In genomic region chr3:157128771-157129671, GRCh38 we compare ENCODE assay signal across 8 cellular contexts. TPM values are rescaled to one million over a fixed set of nuclear protein-coding genes. Genes with fewer than 3 reads are reported as not detected.
A peak's percentile ranks its signal among the peaks of the same experiment; 100 is the strongest.
DNase-seq lines count a peak whose midpoint lies in the region; ATAC-seq, FAIRE-seq and TF ChIP-seq lines count a peak whose summit lies in the region.

No MANE protein-coding gene starts in this region.

- FAIRE-seq in A549 (lab: Jason Lieb, UNC) (no peak), GM12891 (lab: Jason Lieb, UNC) (no peak)

- in situ Hi-C loops in transverse colon (cut with MboI; ENCODE audit: low pct_ligation_motif_present in 1 of 4, low pct_unique_long_range_greater_than_20kb in 1 of 4, low sequenced_read_pairs in 3 of 4), result no loop called here

- 70% methylated on average over 14 of the region's 14 CpGs for WGBS in A549 (ENCODE audit: missing lambda C conversion rate)
- 49 to 50% methylated on average over 2 to 14 of the region's 14 CpGs for WGBS in transverse colon (ENCODE audit: low coverage in 1 of 2), 2 donors

- TF ChIP-seq RAD21 in A549 (conservative IDR thresholded peaks at IDR 0.05 in 1 of 2, IDR thresholded peaks at IDR 0.05 in 1 of 2), result no peak

- peak; percentile 24 to 38 for DNase-seq in A549 (ENCODE audit: low read depth in 1 of 2, low spot score in 1 of 2)
- DNase-seq in Peyer's patch, result peak; percentile 64 to 85 (median 76)
- peak; percentile 74 to 81 for DNase-seq in breast epithelium (ENCODE audit: low spot score in 2 of 2)
- DNase-seq in medulla oblongata (ENCODE audit: extremely low spot score), result peak; percentile 28
- peak; percentile 77 for DNase-seq in transverse colon
- no peak for DNase-seq in GM12891 (ENCODE audit: insufficient read length, low spot score)
- no peak for DNase-seq in COR-L47 (lab: John Stamatoyannopoulos, UW)

- peak; percentile 35; a peak in 5 of 6 replicates for ATAC-seq in A549
- ATAC-seq in GM21423 (IDR thresholded peaks at IDR 0.05; ENCODE audit: unreplicated experiment), result peak; percentile 5

- no peak overlapping the region for H3K4me3 ChIP-seq in A549
- H3K4me3 ChIP-seq in Peyer's patch, result no peak overlapping the region
- H3K4me3 ChIP-seq in breast epithelium, result peak overlapping the region in 1 of 3 donors; percentile 23
- no peak overlapping the region for H3K4me3 ChIP-seq in transverse colon

- H3K27me3 ChIP-seq in Peyer's patch (no peaks in the 10 kb centered on the region), breast epithelium (no peaks in the 10 kb centered on the region), transverse colon (no peaks in the 10 kb centered on the region)

- intact Hi-C loops in breast epithelium (cut with DNase I; ENCODE audit: low total_unique reads) (no loop called here), transverse colon (cut with DNase I; ENCODE audit: low total_unique reads) (no loop called here)

- H3K4me1 ChIP-seq in A549, result peaks cover 64% of the 10 kb centered on the region
- H3K4me1 ChIP-seq in Peyer's patch, result peaks cover 9 to 46% (median 15%) of the 10 kb centered on the region in 4 donors
- peaks cover 0 to 13% of the 10 kb centered on the region in 2 donors for H3K4me1 ChIP-seq in breast epithelium
- peaks cover 24 to 68% (median 48%) of the 10 kb centered on the region in 4 donors for H3K4me1 ChIP-seq in transverse colon

- H3K27ac ChIP-seq in A549, result peak overlapping the region; percentile 77 to 80
- peak overlapping the region; percentile 77 to 94 (median 86) for H3K27ac ChIP-seq in Peyer's patch
- peak overlapping the region; percentile 96 for H3K27ac ChIP-seq in breast epithelium
- H3K27ac ChIP-seq in transverse colon, result peak overlapping the region; percentile 91 to 94 (median 92)

- H3K9me3 ChIP-seq in A549 (no peaks in the 10 kb centered on the region), Peyer's patch (no peaks in the 10 kb centered on the region), breast epithelium (no peaks in the 10 kb centered on the region), transverse colon (no peaks in the 10 kb centered on the region)

- TF ChIP-seq EP300 in A549 (IDR thresholded peaks at IDR 0.05) (no peak), transverse colon (IDR thresholded peaks at IDR 0.05; ENCODE audit: low read depth) (no peak)

- TF ChIP-seq POLR2A in A549 (IDR thresholded peaks at IDR 0.05; ENCODE audit: low read length) (no peak), Peyer's patch (IDR thresholded peaks at IDR 0.05) (no peak), breast epithelium (IDR thresholded peaks at IDR 0.05) (no peak), transverse colon (IDR thresholded peaks at IDR 0.05) (no peak), GM12891 (IDR thresholded peaks at IDR 0.05; ENCODE audit: low read depth, low read length) (no peak)

- POLR2A ChIA-PET in A549 (lab: Yijun Ruan, JAX), result interaction anchor here (0.9 to 8.0 kb wide), 4 partner anchors 11 to 455 kb away, joined by 3 to 69 read pairs (median 4); partner anchors contain the start of gene TIPARP

- H3K4me2 ChIP-seq in A549, result peak overlapping the region; percentile 35

- TF ChIP-seq CTCF in A549 (IDR thresholded peaks at IDR 0.05), result no peak
- TF ChIP-seq CTCF in Peyer's patch (IDR thresholded peaks at IDR 0.05), result no peak
- TF ChIP-seq CTCF in breast epithelium (IDR thresholded peaks at IDR 0.05), result no peak
- no peak for TF ChIP-seq CTCF in transverse colon (IDR thresholded peaks at IDR 0.05)

- H3K36me3 ChIP-seq in Peyer's patch (no peaks in the 10 kb centered on the region), breast epithelium (no peaks in the 10 kb centered on the region), transverse colon (no peaks in the 10 kb centered on the region)

- CTCF ChIA-PET in A549 (lab: Yijun Ruan, JAX), result interaction anchor here (0.7 to 10.9 kb wide), 7 partner anchors 9 to 594 kb away, joined by 3 to 72 read pairs (median 8); partner anchors contain the start of gene CCNL1

TF ChIP-seq in A549, 52 proteins besides CTCF, POLR2A, EP300 and RAD21 (continues in another document):
- TF ChIP-seq SMC3 (IDR thresholded peaks at IDR 0.05), result no peak
- TF ChIP-seq CEBPB (IDR thresholded peaks at IDR 0.05), result no peak
- TF ChIP-seq, protein P1, sequence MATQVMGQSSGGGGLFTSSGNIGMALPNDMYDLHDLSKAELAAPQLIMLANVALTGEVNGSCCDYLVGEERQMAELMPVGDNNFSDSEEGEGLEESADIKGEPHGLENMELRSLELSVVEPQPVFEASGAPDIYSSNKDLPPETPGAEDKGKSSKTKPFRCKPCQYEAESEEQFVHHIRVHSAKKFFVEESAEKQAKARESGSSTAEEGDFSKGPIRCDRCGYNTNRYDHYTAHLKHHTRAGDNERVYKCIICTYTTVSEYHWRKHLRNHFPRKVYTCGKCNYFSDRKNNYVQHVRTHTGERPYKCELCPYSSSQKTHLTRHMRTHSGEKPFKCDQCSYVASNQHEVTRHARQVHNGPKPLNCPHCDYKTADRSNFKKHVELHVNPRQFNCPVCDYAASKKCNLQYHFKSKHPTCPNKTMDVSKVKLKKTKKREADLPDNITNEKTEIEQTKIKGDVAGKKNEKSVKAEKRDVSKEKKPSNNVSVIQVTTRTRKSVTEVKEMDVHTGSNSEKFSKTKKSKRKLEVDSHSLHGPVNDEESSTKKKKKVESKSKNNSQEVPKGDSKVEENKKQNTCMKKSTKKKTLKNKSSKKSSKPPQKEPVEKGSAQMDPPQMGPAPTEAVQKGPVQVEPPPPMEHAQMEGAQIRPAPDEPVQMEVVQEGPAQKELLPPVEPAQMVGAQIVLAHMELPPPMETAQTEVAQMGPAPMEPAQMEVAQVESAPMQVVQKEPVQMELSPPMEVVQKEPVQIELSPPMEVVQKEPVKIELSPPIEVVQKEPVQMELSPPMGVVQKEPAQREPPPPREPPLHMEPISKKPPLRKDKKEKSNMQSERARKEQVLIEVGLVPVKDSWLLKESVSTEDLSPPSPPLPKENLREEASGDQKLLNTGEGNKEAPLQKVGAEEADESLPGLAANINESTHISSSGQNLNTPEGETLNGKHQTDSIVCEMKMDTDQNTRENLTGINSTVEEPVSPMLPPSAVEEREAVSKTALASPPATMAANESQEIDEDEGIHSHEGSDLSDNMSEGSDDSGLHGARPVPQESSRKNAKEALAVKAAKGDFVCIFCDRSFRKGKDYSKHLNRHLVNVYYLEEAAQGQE (IDR thresholded peaks at IDR 0.05), result no peak
- TF ChIP-seq MAZ (IDR thresholded peaks at IDR 0.05; ENCODE audit: borderline replicate concordance, low read depth, low read length), result no peak
- no peak for TF ChIP-seq RARB (CRISPR knock-in tag; IDR thresholded peaks at IDR 0.05)
- TF ChIP-seq RCOR1 (IDR thresholded peaks at IDR 0.05; ENCODE audit: low read depth, low read length), result no peak

TF ChIP-seq in GM12891, 5 proteins besides CTCF, POLR2A, EP300 and RAD21:
- TF ChIP-seq TAF1 (IDR thresholded peaks at IDR 0.05; ENCODE audit: low read depth, low read length), result no peak
- no peak for TF ChIP-seq POLR2AphosphoS5 (IDR thresholded peaks at IDR 0.05; ENCODE audit: low read depth, low read length)
- no peak for TF ChIP-seq POU2F2 (IDR thresholded peaks at IDR 0.05; ENCODE audit: low read depth, low read length)
- TF ChIP-seq SPI1 (IDR thresholded peaks at IDR 0.05; ENCODE audit: low read depth, low read length), result no peak
- TF ChIP-seq PAX5 (IDR thresholded peaks at IDR 0.05; ENCODE audit: insufficient read depth, low read length, severe bottlenecking), result no peak

RNA-seq across cellular contexts. Expression of gene CCNL1, which starts 30.9 kb away (rescaled TPM):
- polyA plus RNA-seq in A549 (2011; rRNA removed), result 130 and 170 TPM in 2 replicates
- 39.2 and 43.3 TPM in 2 replicates for polyA plus RNA-seq in A549 (2012; cell fraction: cytosol; rRNA removed)
- 258 and 267 TPM in 2 replicates for polyA plus RNA-seq in A549 (2012; cell fraction: nucleus; rRNA removed)
- polyA plus RNA-seq in A549 (2017; fragmentation: RNase III; extraction: RNeasy Plus Mini Kit Qiagen cat#74134 plus additional on column Dnase treatment), result 39.7 to 51.3 TPM (median 45.1 TPM) in 3 replicates
- 111 and 159 TPM in 2 replicates for polyA minus RNA-seq in A549 (2011; rRNA and poly(A)+ RNA removed)
- 100 to 1,000 TPM; 309 to 477 (median 414) TPM for total RNA-seq in Peyer's patch
- 100 to 1,000 TPM; 270 to 573 (median 300) TPM for total RNA-seq in breast epithelium
- 100 to 1,000 TPM; 288 to 422 (median 308) TPM for total RNA-seq in transverse colon
- polyA plus RNA-seq in GM12891 (2012; ENCODE audit: low read depth, missing spikeins), result 114 TPM

Comparison
In these comparisons a context has a peak if more than half of its experiments do, and no peak if none do; other contexts are left out.
1. DNase-seq: peak in A549 (2 of 2), Peyer's patch (3 of 3), breast epithelium (2 of 2), medulla oblongata (single experiment) and transverse colon (single experiment); none in GM12891 (single experiment) and COR-L47 (single experiment).
2. Peak in every context shown above with its lines, with median percentiles within 50 percentile points of each other: H3K27ac ChIP-seq.